In the genomic region with DNA sequence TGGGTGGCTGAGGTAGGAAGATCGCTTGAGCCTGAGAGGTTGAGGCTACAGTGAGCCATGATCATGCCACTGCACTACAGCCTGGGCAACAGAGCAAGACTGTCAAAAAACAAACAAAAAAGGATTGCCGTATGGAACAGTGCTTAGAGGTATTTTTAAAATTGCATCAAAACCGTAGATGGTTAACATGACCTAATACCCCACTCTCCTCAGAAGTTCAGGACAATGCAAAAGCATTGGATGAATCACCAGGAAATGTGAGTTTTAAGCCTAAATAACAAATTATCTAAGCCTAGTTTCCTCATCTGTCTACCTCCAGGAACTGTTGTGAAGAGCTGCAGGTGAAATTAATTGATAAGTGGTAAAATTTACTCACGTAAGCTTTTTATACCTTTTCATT, we compare ENCODE assay signal across 36 cellular contexts.
"Had no signal": no experiment of that assay in that cellular context is flagged by ENCODE, and none has a peak within 500 bp of the region (broad histone marks: within the 10 kb centered on the region; RNA-seq: fewer than 3 reads in every experiment).

No MANE protein-coding gene starts in this region.

- ATAC-seq: gastrocnemius medialis; left colon; pancreas; stimulated activated memory B cell treated with anti-CD40 and anti-IgM and Interleukin-4, amounts not matched to agents 10 μg/mL and 1 μg/mL and 100 μg/mL, for 72 hours; stimulated activated naive CD8-positive, alpha-beta T cell treated with anti-CD3 and anti-CD28 coated beads, Interleukin-15, amount 100 ng/mL, for 72 hours; T-helper 17 cell had no signal

- DNase-seq: activated CD4-positive, alpha-beta memory T cell treated with anti-CD3 and anti-CD28 coated beads for 36 hours; activated CD4-positive, alpha-beta T cell treated with anti-CD3 and anti-CD28 coated beads, Interleukin-2, amount 10 ng/mL, durations not matched to agents 24 days and 14 days; activated CD4-positive, CD25-positive, alpha-beta regulatory T cell treated with anti-CD3 and anti-CD28 coated beads, Interleukin-2, amount 50 U/mL, for 72 hours; activated CD8-positive, alpha-beta memory T cell treated with anti-CD3 and anti-CD28 coated beads, Interleukin-2, amount 50 U/mL, for 4 hours; activated effector memory CD4-positive, alpha-beta T cell treated with anti-CD3 and anti-CD28 coated beads, Interleukin-2, amount 50 U/mL, for 16 hours; activated naive CD4-positive, alpha-beta T cell treated with anti-CD3 and anti-CD28 coated beads for 36 hours; activated naive CD8-positive, alpha-beta T cell treated with anti-CD3 and anti-CD28 coated beads for 36 hours; activated T-cell treated with anti-CD3 and anti-CD28 coated beads, Interleukin-2, amount 50 U/mL, for 1 hour; adrenal gland; aorta; caudate nucleus; effector CD4-positive, alpha-beta T cell; esophagus squamous epithelium; gastrocnemius medialis; glutamatergic neuron; islet precursor cell; left colon; mammary epithelial cell; nephron progenitor cell; pancreas; sigmoid colon; small intestine; stimulated activated CD4-positive, alpha-beta T cell treated with anti-CD3 and anti-CD28 coated beads, Interleukin-4, amount 100 ng/mL, for 4 hours; stimulated activated CD8-positive, alpha-beta memory T cell treated with anti-CD3 and anti-CD28 coated beads, Interleukin-4, amount 100 ng/mL, for 48 hours; stimulated activated naive CD8-positive, alpha-beta T cell treated with anti-CD3 and anti-CD28 coated beads, Interleukin-15, amount 100 ng/mL, for 72 hours; substantia nigra; T-helper 17 cell; T1000 had no signal

- H3K27ac Mint-ChIP-seq: activated CD4-positive, alpha-beta memory T cell treated with anti-CD3 and anti-CD28 coated beads for 36 hours; activated CD4-positive, alpha-beta T cell treated with anti-CD3 and anti-CD28 coated beads, Interleukin-2, amount 10 ng/mL, durations not matched to agents 24 days and 14 days; activated naive CD4-positive, alpha-beta T cell treated with anti-CD3 and anti-CD28 coated beads for 36 hours; activated naive CD8-positive, alpha-beta T cell treated with anti-CD3 and anti-CD28 coated beads for 36 hours; activated T-helper 1 cell treated with anti-CD3 and anti-CD28 coated beads, Interleukin-12 subunit alpha, Interleukin-12 subunit beta, Interleukin-2, Interleukin-4 antibody, amounts not matched to agents 30 ng/mL and 10 ng/mL and 1 ng/mL, durations not matched to agents 14 hours and 24 hours and 36 hours; nephron progenitor cell; stimulated activated memory B cell treated with anti-CD40 and anti-IgM and Interleukin-4, amounts not matched to agents 10 μg/mL and 1 μg/mL and 100 μg/mL, for 72 hours; stimulated activated naive CD8-positive, alpha-beta T cell treated with anti-CD3 and anti-CD28 coated beads, Interleukin-15, amount 100 ng/mL, for 72 hours; T-helper 17 cell; type B pancreatic cell had no signal

- H3K4me3 ChIP-seq: adrenal gland, esophagus squamous epithelium, gastrocnemius medialis, pancreas, prostate gland, sigmoid colon, vagina had no signal

- H3K9me3 Mint-ChIP-seq: activated CD4-positive, alpha-beta memory T cell treated with anti-CD3 and anti-CD28 coated beads for 36 hours; activated CD4-positive, alpha-beta T cell treated with anti-CD3 and anti-CD28 coated beads, Interleukin-2, amount 10 ng/mL, durations not matched to agents 24 days and 14 days; activated naive CD4-positive, alpha-beta T cell treated with anti-CD3 and anti-CD28 coated beads for 36 hours; activated T-helper 1 cell treated with anti-CD3 and anti-CD28 coated beads, Interleukin-12 subunit alpha, Interleukin-12 subunit beta, Interleukin-2, Interleukin-4 antibody, amounts not matched to agents 30 ng/mL and 10 ng/mL and 1 ng/mL, durations not matched to agents 14 hours and 24 hours and 36 hours; stimulated activated naive CD8-positive, alpha-beta T cell treated with anti-CD3 and anti-CD28 coated beads, Interleukin-15, amount 100 ng/mL, for 72 hours; type B pancreatic cell had no signal

- H3K9me3 ChIP-seq: adrenal gland, esophagus squamous epithelium, gastrocnemius medialis, neutrophil, pancreas, prostate gland, sigmoid colon, vagina had no signal

- H3K4me1 ChIP-seq: adrenal gland, esophagus squamous epithelium, gastrocnemius medialis, pancreas, prostate gland, sigmoid colon, vagina had no signal

- H3K27me3 ChIP-seq: adrenal gland, esophagus squamous epithelium, gastrocnemius medialis, neutrophil, pancreas, sigmoid colon, vagina had no signal

- H3K4me1 Mint-ChIP-seq: activated CD4-positive, alpha-beta T cell treated with anti-CD3 and anti-CD28 coated beads, Interleukin-2, amount 10 ng/mL, durations not matched to agents 24 days and 14 days; activated naive CD8-positive, alpha-beta T cell treated with anti-CD3 and anti-CD28 coated beads for 36 hours; stimulated activated memory B cell treated with anti-CD40 and anti-IgM and Interleukin-4, amounts not matched to agents 10 μg/mL and 1 μg/mL and 100 μg/mL, for 72 hours; stimulated activated naive CD8-positive, alpha-beta T cell treated with anti-CD3 and anti-CD28 coated beads, Interleukin-15, amount 100 ng/mL, for 72 hours; T-helper 17 cell had no signal

- H3K4me3 Mint-ChIP-seq: activated CD4-positive, alpha-beta memory T cell treated with anti-CD3 and anti-CD28 coated beads for 36 hours; activated CD4-positive, alpha-beta T cell treated with anti-CD3 and anti-CD28 coated beads, Interleukin-2, amount 10 ng/mL, durations not matched to agents 24 days and 14 days; activated naive CD4-positive, alpha-beta T cell treated with anti-CD3 and anti-CD28 coated beads for 36 hours; activated naive CD8-positive, alpha-beta T cell treated with anti-CD3 and anti-CD28 coated beads for 36 hours; activated T-helper 1 cell treated with anti-CD3 and anti-CD28 coated beads, Interleukin-12 subunit alpha, Interleukin-12 subunit beta, Interleukin-2, Interleukin-4 antibody, amounts not matched to agents 30 ng/mL and 10 ng/mL and 1 ng/mL, durations not matched to agents 14 hours and 24 hours and 36 hours; brain; nephron progenitor cell; stimulated activated memory B cell treated with anti-CD40 and anti-IgM and Interleukin-4, amounts not matched to agents 10 μg/mL and 1 μg/mL and 100 μg/mL, for 72 hours; stimulated activated naive CD8-positive, alpha-beta T cell treated with anti-CD3 and anti-CD28 coated beads, Interleukin-15, amount 100 ng/mL, for 72 hours; T-helper 17 cell; type B pancreatic cell had no signal

- H3K36me3 Mint-ChIP-seq: activated CD4-positive, alpha-beta memory T cell treated with anti-CD3 and anti-CD28 coated beads for 36 hours; activated naive CD8-positive, alpha-beta T cell treated with anti-CD3 and anti-CD28 coated beads for 36 hours; brain; stimulated activated memory B cell treated with anti-CD40 and anti-IgM and Interleukin-4, amounts not matched to agents 10 μg/mL and 1 μg/mL and 100 μg/mL, for 72 hours; type B pancreatic cell had no signal

- H3K27ac ChIP-seq: adrenal gland, epithelial cell of prostate, esophagus squamous epithelium, gastrocnemius medialis, neutrophil, pancreas, prostate gland, sigmoid colon, vagina had no signal

- H3K36me3 ChIP-seq: adrenal gland, esophagus squamous epithelium, gastrocnemius medialis, neutrophil, pancreas, prostate gland, sigmoid colon, vagina had no signal

- H3K27me3 Mint-ChIP-seq: activated CD4-positive, alpha-beta T cell treated with anti-CD3 and anti-CD28 coated beads, Interleukin-2, amount 10 ng/mL, durations not matched to agents 24 days and 14 days; activated naive CD8-positive, alpha-beta T cell treated with anti-CD3 and anti-CD28 coated beads for 36 hours; brain; stimulated activated memory B cell treated with anti-CD40 and anti-IgM and Interleukin-4, amounts not matched to agents 10 μg/mL and 1 μg/mL and 100 μg/mL, for 72 hours; stimulated activated naive CD8-positive, alpha-beta T cell treated with anti-CD3 and anti-CD28 coated beads, Interleukin-15, amount 100 ng/mL, for 72 hours; T-helper 17 cell; type B pancreatic cell had no signal
